Comparison of ENCODE assay signal across 12 cellular contexts in the genomic region with DNA sequence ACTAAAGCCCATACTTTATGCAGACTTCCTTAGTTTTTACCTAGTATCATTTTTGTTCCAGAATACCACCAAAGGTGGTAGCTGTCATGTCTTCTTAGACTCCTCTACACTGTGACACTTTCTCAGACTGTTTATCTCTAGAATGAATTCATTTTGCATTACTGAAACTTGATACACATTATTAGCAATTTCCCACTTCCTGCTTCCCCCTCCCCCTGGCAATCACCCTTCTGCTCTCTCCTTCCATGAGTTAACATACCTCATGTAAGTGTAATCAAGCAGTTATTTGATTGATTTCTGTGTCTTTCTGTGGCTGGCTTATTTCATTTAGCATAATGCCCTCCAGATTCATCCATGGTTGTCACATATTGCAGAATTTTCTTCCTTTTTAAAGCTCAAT.
DNase-seq lines count a peak whose midpoint lies in the region; ATAC-seq, FAIRE-seq and TF ChIP-seq lines count a peak whose summit lies in the region.
"Had no signal": no experiment of that assay in that cellular context is flagged by ENCODE, and none has a peak within 500 bp of the region (broad histone marks: within the 10 kb centered on the region; RNA-seq: fewer than 3 reads in every experiment).

No MANE protein-coding gene starts in this region.

- no peaks in the 10 kb centered on the region for H3K79me2 ChIP-seq in keratinocyte (ENCODE audit: control insufficient read depth, insufficient read depth, low read length)

- H3K4me2 ChIP-seq in keratinocyte (ENCODE audit: control insufficient read depth, extremely low read depth, insufficient read depth, low read depth, low read length), result no peak overlapping the region

- H3K4me3 ChIP-seq in SK-N-MC (no peak overlapping the region), keratinocyte (ENCODE audit: control insufficient read depth in 2 of 3, extremely low read depth in 1 of 3, insufficient read depth in 2 of 3, low read depth in 1 of 3, low read length in 3 of 3) (no peak overlapping the region)
- H3K4me3 ChIP-seq: thyroid gland had no signal

- peak; percentile 49 for FAIRE-seq in GM18507 (lab: Jason Lieb, UNC)
- FAIRE-seq in keratinocyte (lab: Jason Lieb, UNC), result peak; percentile 57

- H3K36me3 ChIP-seq in SK-N-MC (ENCODE audit: insufficient read depth, low read length), result peaks cover 16% of the 10 kb centered on the region; the same call in 1 of the 2 replicates
- H3K36me3 ChIP-seq in keratinocyte (ENCODE audit: control insufficient read depth in 2 of 2, extremely low read depth in 1 of 2, insufficient read depth in 2 of 2, low read length in 2 of 2), result no peaks in the 10 kb centered on the region
- H3K36me3 ChIP-seq: brain microvascular endothelial cell, thyroid gland had no signal

- no peaks in the 10 kb centered on the region for H4K20me1 ChIP-seq in keratinocyte (ENCODE audit: control insufficient read depth, extremely low read depth, insufficient read depth, low read length)

- H3K9ac ChIP-seq in SK-N-MC (ENCODE audit: insufficient read length) (no peak overlapping the region), keratinocyte (ENCODE audit: control insufficient read depth, extremely low read depth, insufficient read depth, low read length) (no peak overlapping the region)

- peaks cover 9% of the 10 kb centered on the region for H3K4me1 ChIP-seq in keratinocyte (ENCODE audit: control insufficient read depth, extremely low read depth, insufficient read depth, low read length)
- H3K4me1 ChIP-seq: thyroid gland had no signal

- no peaks in the 10 kb centered on the region for H3K27me3 ChIP-seq in keratinocyte (ENCODE audit: control insufficient read depth, extremely low read depth, insufficient read depth, low read length)
- H3K27me3 ChIP-seq: brain microvascular endothelial cell, thyroid gland had no signal

- ATAC-seq in HG03521 (IDR thresholded peaks at IDR 0.05; ENCODE audit: unreplicated experiment), result no peak

- no peak for TF ChIP-seq CTCF in keratinocyte (optimal IDR thresholded peaks at IDR 0.05 in 1 of 3, IDR thresholded peaks at IDR 0.05 in 1 of 3, conservative IDR thresholded peaks at IDR 0.05 in 1 of 3; ENCODE audit: extremely low read depth in 1 of 3, insufficient read depth in 2 of 3, low read length in 3 of 3)

- peak overlapping the region; percentile 52 for H3K27ac ChIP-seq in SK-N-MC
- H3K27ac ChIP-seq in keratinocyte (ENCODE audit: control insufficient read depth, insufficient read depth, low read length), result no peak overlapping the region
- H3K27ac ChIP-seq: brain microvascular endothelial cell, thyroid gland had no signal

- no peaks in the 10 kb centered on the region for H3K9me1 ChIP-seq in keratinocyte (ENCODE audit: control insufficient read depth, extremely low read depth, insufficient read depth, low read length)

- dilution Hi-C loops in keratinocyte (cut with MboI; ENCODE audit: extremely low pct_ligation_motif_present, low sequenced_read_pairs), result no loop called here

- no peaks in the 10 kb centered on the region for H3K9me3 ChIP-seq in SK-N-MC (ENCODE audit: low read depth, low read length)
- H3K9me3 ChIP-seq in keratinocyte (ENCODE audit: control insufficient read depth, low read depth, low read length), result no peaks in the 10 kb centered on the region
- H3K9me3 ChIP-seq: thyroid gland had no signal

- H2AFZ ChIP-seq in keratinocyte (ENCODE audit: control insufficient read depth, low read length), result no peak overlapping the region

- DNase-seq in DMS 273 (lab: John Stamatoyannopoulos, UW; ENCODE audit: unreplicated experiment), result peak; percentile 69
- DNase-seq in GM18507 (ENCODE audit: extremely low spot score, insufficient read length, low read depth), result no peak
- DNase-seq in SK-N-MC (ENCODE audit: low read depth, low spot score), result no peak
- DNase-seq in keratinocyte (ENCODE audit: low read depth, low spot score), result no peak
- no peak for DNase-seq in globus pallidus (ENCODE audit: low spot score)
- no peak for DNase-seq in 8988T
- DNase-seq: activated CD8-positive, alpha-beta memory T cell treated with anti-CD3 and anti-CD28 coated beads, Interleukin-2, amount 50 U/mL, for 48 hours; brain microvascular endothelial cell; DMS79; NCI-H526 treated with DMSO at 0.1 percent for 48 hours; thyroid gland had no signal
